ENCODE assay signal across 10 cellular contexts in the genomic region with DNA sequence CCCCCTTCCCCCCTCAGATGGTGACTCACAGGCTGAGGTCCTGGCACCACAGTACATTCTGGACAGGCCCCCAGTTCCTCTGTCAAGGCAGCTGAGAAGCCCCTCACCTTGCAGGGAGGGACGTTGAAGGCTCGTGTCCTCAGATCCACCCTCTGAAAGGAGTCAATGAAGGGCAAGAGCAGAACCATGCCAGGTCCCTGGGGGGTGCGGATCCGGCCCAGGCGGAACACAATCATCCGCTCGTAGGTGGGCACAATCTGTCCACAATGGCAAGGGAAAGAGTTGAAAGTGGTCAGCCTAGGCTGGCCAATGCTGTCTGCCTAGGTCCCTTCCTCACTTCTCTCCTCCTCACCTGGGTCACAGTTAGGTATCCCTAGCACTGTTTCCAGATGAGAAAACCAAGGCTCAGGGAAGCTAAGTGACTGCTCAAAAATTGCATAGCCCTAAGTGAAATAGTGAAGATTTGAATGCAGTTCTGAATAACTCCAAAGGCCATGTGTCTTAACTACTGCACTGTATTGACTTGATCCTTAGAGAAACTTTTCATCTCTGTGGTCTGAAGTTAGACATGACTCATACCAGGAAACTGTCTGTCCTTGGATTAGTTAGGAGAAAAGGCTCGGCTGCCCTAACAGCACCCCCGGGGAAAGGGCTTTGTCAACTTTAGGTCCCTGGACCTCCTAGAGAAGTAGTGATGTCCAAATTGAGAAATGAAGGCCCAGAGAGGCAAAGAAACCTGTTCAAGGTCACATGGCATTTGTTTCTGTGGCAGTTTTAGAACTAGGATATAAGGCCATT. TPM values are rescaled to one million over a fixed set of nuclear protein-coding genes. Genes with fewer than 3 reads are reported as not detected.
DNase-seq lines count a peak whose midpoint lies in the region; ATAC-seq and TF ChIP-seq lines count a peak whose summit lies in the region.
"Had no signal": no experiment of that assay in that cellular context is flagged by ENCODE, and none has a peak within 500 bp of the region (broad histone marks: within the 10 kb centered on the region; RNA-seq: fewer than 3 reads in every experiment).

No MANE protein-coding gene starts in this region.

- intact Hi-C loops in body of pancreas (cut with DNase I), result no loop called here

- H3K27me3 ChIP-seq in thoracic aorta (replicated peaks; ENCODE audit: insufficient read depth), result no peaks in the 10 kb centered on the region
- H3K27me3 ChIP-seq in body of pancreas, result no peaks in the 10 kb centered on the region

- ATAC-seq in thoracic aorta (ENCODE audit: insufficient number of reproducible peaks, low FRiP score, low read depth) (no peak), body of pancreas (no peak)
- ATAC-seq: GM12878 had no signal

- TF ChIP-seq CTCF in thoracic aorta (IDR thresholded peaks at IDR 0.05) (no peak), body of pancreas (IDR thresholded peaks at IDR 0.05) (no peak)

- WGBS in body of pancreas, 2 donors, result 64 to 72% methylated on average over 7 to 9 of the region's 9 CpGs

- DNase-seq in HS-27A (ENCODE audit: low read depth) (peak; percentile 64), amniotic stem cell (lab: John Stamatoyannopoulos, UW) (peak; percentile 60), iris pigment epithelial cell (ENCODE audit: low read depth) (peak; percentile 92), thoracic aorta (ENCODE audit: low spot score) (no peak), DMS 273 treated with DMSO at 0.1 percent for 48 hours (lab: John Stamatoyannopoulos, UW) (no peak), body of pancreas (no peak)
- no peak for DNase-seq in activated effector memory CD4-positive, alpha-beta T cell treated with anti-CD3 and anti-CD28 coated beads, Interleukin-2, amount 50 U/mL, for 16 hours
- DNase-seq: MM.1S, SHP77 had no signal

- H3K36me3 ChIP-seq in thoracic aorta, result peaks cover 7% of the 10 kb centered on the region
- no peaks in the 10 kb centered on the region for H3K36me3 ChIP-seq in body of pancreas (replicated peaks in 1 of 2; ENCODE audit: insufficient read depth in 1 of 2, low read depth in 2 of 2)

- H3K27ac ChIP-seq in thoracic aorta (peak overlapping the region; percentile 65 to 67), body of pancreas (peak overlapping the region in 2 of 4 donors; percentile 73 to 76)

- H3K4me1 ChIP-seq in thoracic aorta (ENCODE audit: control insufficient read depth in 1 of 2, low read depth in 2 of 2) (peaks cover 31 to 67% of the 10 kb centered on the region in 2 donors), body of pancreas (peaks cover 74% of the 10 kb centered on the region)

- H3K4me3 ChIP-seq in thoracic aorta, result no peak overlapping the region
- no peak overlapping the region for H3K4me3 ChIP-seq in body of pancreas
- H3K4me3 ChIP-seq: GM12878 had no signal

- H3K9me3 ChIP-seq in thoracic aorta (no peaks in the 10 kb centered on the region), body of pancreas (no peaks in the 10 kb centered on the region)

- no peak for TF ChIP-seq POLR2A in body of pancreas (IDR thresholded peaks at IDR 0.05)

RNA-seq across cellular contexts. Expression of a gene that starts 2.9 kb away (rescaled TPM):
- total RNA-seq in thoracic aorta (10 to 100 TPM; 23.6 to 37.9 TPM), body of pancreas (10 to 100 TPM in 1 of 2 donors, 1 to 10 TPM in 1; 6.0 to 10.2 TPM)

RNA-seq across cellular contexts. Expression of a gene that starts 5.3 kb away (rescaled TPM):
- 100 to 1,000 TPM in 1 of 2 donors, 10 to 100 TPM in 1; 77.2 to 138 TPM for total RNA-seq in thoracic aorta
- 10 to 100 TPM; 27.8 to 38.2 TPM for total RNA-seq in body of pancreas

Comparison
In these comparisons a context has a peak if more than half of its experiments do, and no peak if none do; other contexts are left out.
1. DNase-seq: peak in HS-27A (single experiment), amniotic stem cell (single experiment) and iris pigment epithelial cell (single experiment); none in thoracic aorta (single experiment), DMS 273 treated with DMSO at 0.1 percent for 48 hours (single experiment), activated effector memory CD4-positive, alpha-beta T cell treated with anti-CD3 and anti-CD28 coated beads, Interleukin-2, amount 50 U/mL, for 16 hours (single experiment) and body of pancreas (0 of 4).